12 cellular contexts compared by ENCODE assay signal in the genomic region with DNA sequence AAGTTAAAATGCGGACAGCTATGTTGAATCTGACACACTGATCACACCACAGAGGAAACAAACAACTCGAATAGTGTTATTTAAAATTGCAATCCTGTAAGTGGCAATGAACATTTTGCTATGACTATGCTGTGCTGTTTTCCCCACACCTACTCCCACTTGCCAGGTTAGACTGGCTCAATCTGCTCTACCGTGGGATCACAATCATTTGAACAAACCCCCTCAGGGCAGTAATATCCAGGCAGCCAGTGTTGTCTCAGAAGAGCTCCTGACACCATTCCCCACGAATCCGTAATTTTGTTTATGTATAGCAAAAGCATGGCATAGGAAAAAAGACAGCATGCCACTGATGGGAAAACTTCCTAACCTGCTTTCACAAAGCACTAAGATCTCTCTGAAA.
"Had no signal": no experiment of that assay in that cellular context is flagged by ENCODE, and none has a peak within 500 bp of the region (broad histone marks: within the 10 kb centered on the region; RNA-seq: fewer than 3 reads in every experiment).

No MANE protein-coding gene starts in this region.

- H3K4me1 ChIP-seq: right lobe of liver, spleen, transverse colon had no signal

- ATAC-seq: right lobe of liver had no signal

- H3K27me3 ChIP-seq: right lobe of liver, spleen, transverse colon had no signal

- DNase-seq: activated CD4-positive, alpha-beta T cell treated with anti-CD3 and anti-CD28 coated beads, Interleukin-2, amount 10 ng/mL, durations not matched to agents 7 days and 5 days; activated CD8-positive, alpha-beta memory T cell treated with anti-CD3 and anti-CD28 coated beads for 24 hours; activated naive CD4-positive, alpha-beta T cell treated with anti-CD3 and anti-CD28 coated beads for 36 hours; kidney glomerular epithelial cell; naive B cell; occipital lobe; right lobe of liver; spleen; stimulated activated CD4-positive, alpha-beta T cell treated with anti-CD3 and anti-CD28 coated beads, Interleukin-2, amount 100 ng/mL, for 24 hours; stimulated activated naive CD4-positive, alpha-beta T cell; substantia nigra; transverse colon had no signal

- H3K27ac ChIP-seq: right lobe of liver, spleen, transverse colon had no signal

- H3K4me3 ChIP-seq: right lobe of liver, spleen, transverse colon had no signal

- H3K9me3 ChIP-seq: right lobe of liver, spleen, transverse colon had no signal

- H3K36me3 ChIP-seq: right lobe of liver, spleen, transverse colon had no signal
